11 cellular contexts compared by ENCODE assay signal in genomic region chr3:156792945-156793344, GRCh38. TPM values are rescaled to one million over a fixed set of nuclear protein-coding genes. Genes with fewer than 3 reads are reported as not detected.
A peak's percentile ranks its signal among the peaks of the same experiment; 100 is the strongest.
DNase-seq lines count a peak whose midpoint lies in the region; ATAC-seq, FAIRE-seq and TF ChIP-seq lines count a peak whose summit lies in the region.
"Had no signal": no experiment of that assay in that cellular context is flagged by ENCODE, and none has a peak within 500 bp of the region (broad histone marks: within the 10 kb centered on the region; RNA-seq: fewer than 3 reads in every experiment).

No MANE protein-coding gene starts in this region.

- H3K4me3 ChIP-seq in SK-N-MC, result no peak overlapping the region
- no peak overlapping the region for H3K4me3 ChIP-seq in keratinocyte (ENCODE audit: control insufficient read depth in 2 of 3, extremely low read depth in 1 of 3, insufficient read depth in 2 of 3, low read depth in 1 of 3, low read length in 3 of 3)

- H3K27me3 Mint-ChIP-seq in CD4-positive, alpha-beta T cell, result no peaks in the 10 kb centered on the region

- H3K9ac ChIP-seq in SK-N-MC (ENCODE audit: insufficient read length), result no peak overlapping the region
- H3K9ac ChIP-seq in keratinocyte (ENCODE audit: control insufficient read depth, extremely low read depth, insufficient read depth, low read length), result no peak overlapping the region

- H3K4me1 ChIP-seq in keratinocyte (ENCODE audit: control insufficient read depth, extremely low read depth, insufficient read depth, low read length), result peaks cover 39% of the 10 kb centered on the region

- dilution Hi-C loops in keratinocyte (cut with MboI; ENCODE audit: extremely low pct_ligation_motif_present, low sequenced_read_pairs), result no loop called here

- no peak for TF ChIP-seq CTCF in CD4-positive, alpha-beta T cell (IDR thresholded peaks at IDR 0.05)
- TF ChIP-seq CTCF in keratinocyte (optimal IDR thresholded peaks at IDR 0.05 in 1 of 3, IDR thresholded peaks at IDR 0.05 in 1 of 3, conservative IDR thresholded peaks at IDR 0.05 in 1 of 3; ENCODE audit: extremely low read depth in 1 of 3, insufficient read depth in 2 of 3, low read length in 3 of 3), result no peak

- no peak overlapping the region for H3K4me3 Mint-ChIP-seq in CD4-positive, alpha-beta T cell

- H3K36me3 ChIP-seq in SK-N-MC (ENCODE audit: insufficient read depth, low read length) (no peaks in the 10 kb centered on the region), keratinocyte (ENCODE audit: control insufficient read depth in 2 of 2, extremely low read depth in 1 of 2, insufficient read depth in 2 of 2, low read length in 2 of 2) (no peaks in the 10 kb centered on the region)

- no peak overlapping the region for H3K27ac ChIP-seq in CD4-positive, alpha-beta T cell (ENCODE audit: low read depth, low read length)
- H3K27ac ChIP-seq in SK-N-MC (peak overlapping the region; percentile 32; the same call in 1 of the 2 replicates), keratinocyte (ENCODE audit: control insufficient read depth, insufficient read depth, low read length) (no peak overlapping the region)
- H3K27ac ChIP-seq: VCaP had no signal

- CTCF ChIA-PET in CD4-positive, alpha-beta T cell (lab: Charles Lee), result interaction anchor here (1.3 kb wide), 1 partner anchor 119 kb away, joined by 3 read pairs; the partner anchor contains the start of gene TIPARP

- DNase-seq in CD4-positive, alpha-beta T cell, result no peak
- DNase-seq in GM19239 (ENCODE audit: insufficient read length, low spot score) (no peak), SK-N-MC (ENCODE audit: low read depth, low spot score) (no peak), keratinocyte (ENCODE audit: low read depth, low spot score) (no peak), ecto neural progenitor cell (ENCODE audit: low spot score) (no peak), iPS-NIHi11 (ENCODE audit: low spot score) (no peak), NCI-H1694 (lab: John Stamatoyannopoulos, UW) (no peak)
- no peak for DNase-seq in activated effector memory CD4-positive, alpha-beta T cell treated with anti-CD3 and anti-CD28 coated beads, Interleukin-2, amount 50 U/mL, for 16 hours
- DNase-seq: central memory CD4-positive, alpha-beta T cell; NCI-H187 had no signal

- peak; percentile 44 for ATAC-seq in CD4-positive, alpha-beta T cell (ENCODE audit: poor library complexity)

- no peak overlapping the region for H3K27ac Mint-ChIP-seq in CD4-positive, alpha-beta T cell

- H3K36me3 Mint-ChIP-seq in CD4-positive, alpha-beta T cell (ENCODE audit: low read depth), result no peaks in the 10 kb centered on the region

- POLR2A ChIA-PET in CD4-positive, alpha-beta T cell (lab: Charles Lee), result interaction anchor here (1.3 kb wide), 1 partner anchor 24 kb away, joined by 4 read pairs; no protein-coding TSS in a partner anchor

- intact Hi-C loops in CD4-positive, alpha-beta T cell (cut with DNase I, micrococcal nuclease), result no loop called here

- H3K9me3 Mint-ChIP-seq in CD4-positive, alpha-beta T cell, result no peaks in the 10 kb centered on the region

- no peaks in the 10 kb centered on the region for H3K9me3 ChIP-seq in CD4-positive, alpha-beta T cell (ENCODE audit: control insufficient read depth, low read length)
- no peaks in the 10 kb centered on the region for H3K9me3 ChIP-seq in SK-N-MC (ENCODE audit: low read depth, low read length)
- no peaks in the 10 kb centered on the region for H3K9me3 ChIP-seq in keratinocyte (ENCODE audit: control insufficient read depth, low read depth, low read length)

- peaks cover 20% of the 10 kb centered on the region for H3K4me1 Mint-ChIP-seq in CD4-positive, alpha-beta T cell (ENCODE audit: low read depth)

- FAIRE-seq in GM19239 (lab: Jason Lieb, UNC) (peak; percentile 33), keratinocyte (lab: Jason Lieb, UNC) (no peak)

- H2AFZ ChIP-seq in keratinocyte (ENCODE audit: control insufficient read depth, low read length), result peak overlapping the region; percentile 36

- no peak overlapping the region for H3K4me2 ChIP-seq in keratinocyte (ENCODE audit: control insufficient read depth, extremely low read depth, insufficient read depth, low read depth, low read length)

- H3K79me2 ChIP-seq in keratinocyte (ENCODE audit: control insufficient read depth, insufficient read depth, low read length), result peaks cover 14% of the 10 kb centered on the region

- H3K9me1 ChIP-seq in keratinocyte (ENCODE audit: control insufficient read depth, extremely low read depth, insufficient read depth, low read length), result no peaks in the 10 kb centered on the region

- no peaks in the 10 kb centered on the region for H3K27me3 ChIP-seq in CD4-positive, alpha-beta T cell (ENCODE audit: control insufficient read depth, insufficient read depth, low read length)
- H3K27me3 ChIP-seq in keratinocyte (ENCODE audit: control insufficient read depth, extremely low read depth, insufficient read depth, low read length), result no peaks in the 10 kb centered on the region

- no peaks in the 10 kb centered on the region for H4K20me1 ChIP-seq in keratinocyte (ENCODE audit: control insufficient read depth, extremely low read depth, insufficient read depth, low read length)

RNA-seq across cellular contexts. Expression of gene LEKR1, which starts 33.2 kb away (rescaled TPM):
- total RNA-seq in CD4-positive, alpha-beta T cell, result 1 to 10 TPM in 1 of 2 experiments, under 1 TPM in 1; 0.77 to 1.0 TPM
- polyA plus RNA-seq in keratinocyte, result 0.14 to 0.63 TPM in 2 of 3 replicates, not detected in the other
- 0.54 TPM for polyA plus RNA-seq in keratinocyte (2011; ENCODE audit: low read depth)
- polyA plus RNA-seq in keratinocyte (2011; cell fraction: cytosol; rRNA removed), result 0.23 and 0.30 TPM in 2 replicates
- polyA plus RNA-seq in keratinocyte (2011; cell fraction: nucleus; rRNA removed), result 0.12 and 0.36 TPM in 2 replicates
- polyA plus RNA-seq in keratinocyte (2012; ENCODE audit: low replicate concordance), result 0.16 and 0.70 TPM in 2 replicates
- 0.40 to 0.99 TPM in 2 of 3 replicates, not detected in the other for polyA minus RNA-seq in keratinocyte
- polyA minus RNA-seq in keratinocyte (2011; cell fraction: cytosol; rRNA and poly(A)+ RNA removed), result not detected
- polyA minus RNA-seq in keratinocyte (2011; cell fraction: nucleus; rRNA and poly(A)+ RNA removed), result 2.4 and 4.9 TPM in 2 replicates
